In genomic region chr15:94987085-94987484, GRCh38 we compare ENCODE assay signal across 11 cellular contexts.
"Had no signal": no experiment of that assay in that cellular context is flagged by ENCODE, and none has a peak within 500 bp of the region (broad histone marks: within the 10 kb centered on the region; RNA-seq: fewer than 3 reads in every experiment).

No MANE protein-coding gene starts in this region.

- H3K4me1 ChIP-seq: HAP-1 had no signal

- FAIRE-seq: H1, H54 had no signal

- H3K4me3 ChIP-seq: GM23248, GM23338, HAP-1 had no signal

- H3K9me3 ChIP-seq: HAP-1 had no signal

- H3K4me2 ChIP-seq: GM23338 had no signal

- H3K27ac ChIP-seq: GM23248 had no signal

- DNase-seq: GM23248, GOT3, H7, H9, HCEC 1CT, HFFc6 had no signal

- H2AFZ ChIP-seq: GM23248, GM23338 had no signal

- H3K9ac ChIP-seq: GM23248 had no signal

- H3K36me3 ChIP-seq: HAP-1 had no signal

- ATAC-seq: GM23338, HCT116 had no signal
